Comparison of ENCODE assay signal across 10 cellular contexts in genomic region chr4:42653606-42654560, GRCh38. TPM values are rescaled to one million over a fixed set of nuclear protein-coding genes. Genes with fewer than 3 reads are reported as not detected.
DNase-seq lines count a peak whose midpoint lies in the region; ATAC-seq and TF ChIP-seq lines count a peak whose summit lies in the region.
"Had no signal": no experiment of that assay in that cellular context is flagged by ENCODE, and none has a peak within 500 bp of the region (broad histone marks: within the 10 kb centered on the region; RNA-seq: fewer than 3 reads in every experiment).

No MANE protein-coding gene starts in this region.

- peaks cover 28% of the 10 kb centered on the region for H3K4me1 Mint-ChIP-seq in Caco-2 (ENCODE audit: low read depth, unreplicated experiment)
- H3K4me1 Mint-ChIP-seq in central memory CD8-positive, alpha-beta T cell = peaks cover 77% of the 10 kb centered on the region

- no peak overlapping the region for H3K4me3 Mint-ChIP-seq in Caco-2 (ENCODE audit: unreplicated experiment)
- peak overlapping the region; percentile 97 for H3K4me3 Mint-ChIP-seq in central memory CD8-positive, alpha-beta T cell
- H3K4me3 Mint-ChIP-seq: dendritic cell treated with granulocyte-macrophage colony-stimulating factor and Interleukin-4, amounts not matched to agents 40 ng/mL and 50 ng/mL, for 4 days had no signal

- no peak for TF ChIP-seq CTCF in Caco-2 (IDR thresholded peaks at IDR 0.05; ENCODE audit: insufficient read depth in 1 of 2, low read depth in 1 of 2, low read length in 1 of 2, severe bottlenecking in 1 of 2, unreplicated experiment in 1 of 2)
- no peak for TF ChIP-seq CTCF in parathyroid adenoma (IDR thresholded peaks at IDR 0.05)
- TF ChIP-seq CTCF in mucosa of descending colon (IDR thresholded peaks at IDR 0.05) = no peak

- no peaks in the 10 kb centered on the region for H3K9me3 ChIP-seq in Caco-2
- peaks cover 5% of the 10 kb centered on the region; the same call in 1 of the 2 replicates for H3K9me3 ChIP-seq in MG63
- H3K9me3 ChIP-seq in parathyroid adenoma (ENCODE audit: control insufficient read depth, low read length) = no peaks in the 10 kb centered on the region
- no peaks in the 10 kb centered on the region for H3K9me3 ChIP-seq in mucosa of descending colon

- H3K4me2 ChIP-seq in parathyroid adenoma (ENCODE audit: low read length) = peak overlapping the region; percentile 36

- peak overlapping the region; percentile 27 for H3K27ac Mint-ChIP-seq in Caco-2 (ENCODE audit: unreplicated experiment)
- H3K27ac Mint-ChIP-seq in central memory CD8-positive, alpha-beta T cell (ENCODE audit: low read depth) = peak overlapping the region; percentile 64

- no peak for ATAC-seq in central memory CD8-positive, alpha-beta T cell (replicated peaks; ENCODE audit: extremely low read depth, poor library complexity, severe bottlenecking)
- no peak for ATAC-seq in HG02588 (IDR thresholded peaks at IDR 0.05; ENCODE audit: unreplicated experiment)
- no peak for ATAC-seq in mucosa of descending colon
- no peak for ATAC-seq in GM21723 (IDR thresholded peaks at IDR 0.05; ENCODE audit: unreplicated experiment)

- intact Hi-C loops in Caco-2 (cut with micrococcal nuclease; ENCODE audit: unreplicated experiment) (no loop called here), mucosa of descending colon (cut with DNase I, micrococcal nuclease) (no loop called here)

- H3K4me1 ChIP-seq in Caco-2 (peaks cover 23% of the 10 kb centered on the region; the same call in 1 of the 2 replicates), parathyroid adenoma (no peaks in the 10 kb centered on the region), mucosa of descending colon (ENCODE audit: low read depth) (peaks cover 18% of the 10 kb centered on the region)

- H3K27me3 Mint-ChIP-seq in Caco-2 (ENCODE audit: insufficient read depth, unreplicated experiment) = no peaks in the 10 kb centered on the region
- no peaks in the 10 kb centered on the region for H3K27me3 Mint-ChIP-seq in central memory CD8-positive, alpha-beta T cell
- H3K27me3 Mint-ChIP-seq: dendritic cell treated with granulocyte-macrophage colony-stimulating factor and Interleukin-4, amounts not matched to agents 40 ng/mL and 50 ng/mL, for 4 days had no signal

- no peaks in the 10 kb centered on the region for H3K27me3 ChIP-seq in Caco-2 (replicated peaks; ENCODE audit: control insufficient read depth, insufficient read depth, low read length)
- 0 out of 2 replicates have a peak, but pooled peaks cover 2% of the 10 kb centered on the region for H3K27me3 ChIP-seq in MG63
- no peaks in the 10 kb centered on the region for H3K27me3 ChIP-seq in parathyroid adenoma (ENCODE audit: control insufficient read depth, insufficient read depth, low read length)

- H3K9ac ChIP-seq in parathyroid adenoma = no peak overlapping the region

- peaks cover 24% of the 10 kb centered on the region for H3K9me3 Mint-ChIP-seq in Caco-2 (ENCODE audit: unreplicated experiment)
- peaks cover 9% of the 10 kb centered on the region for H3K9me3 Mint-ChIP-seq in central memory CD8-positive, alpha-beta T cell

- H2AFZ ChIP-seq in parathyroid adenoma = no peak overlapping the region

- peaks cover 4% of the 10 kb centered on the region for H3K36me3 Mint-ChIP-seq in Caco-2 (ENCODE audit: insufficient read depth, unreplicated experiment)
- peaks cover 18% of the 10 kb centered on the region for H3K36me3 Mint-ChIP-seq in central memory CD8-positive, alpha-beta T cell (ENCODE audit: insufficient read depth)

- H3K36me3 ChIP-seq in Caco-2 (ENCODE audit: control insufficient read depth, insufficient read depth, low read length) (no peaks in the 10 kb centered on the region), MG63 (no peaks in the 10 kb centered on the region), parathyroid adenoma (ENCODE audit: control insufficient read depth, insufficient read depth, low read length) (no peaks in the 10 kb centered on the region), mucosa of descending colon (ENCODE audit: low read depth) (no peaks in the 10 kb centered on the region)

- BruUV-seq in Caco-2 (replicated peaks; lab: Mats Ljungman, UMichigan) = no TSS peak

- H3K27ac ChIP-seq in parathyroid adenoma = no peak overlapping the region

- H3K4me3 ChIP-seq in Caco-2 (ENCODE audit: low read depth, low read length) (no peak overlapping the region), MG63 (no peak overlapping the region), parathyroid adenoma (ENCODE audit: low read depth, low read length) (peak overlapping the region; percentile 88), mucosa of descending colon (no peak overlapping the region)

- no peak for DNase-seq in Caco-2
- peak; percentile 35 for DNase-seq in MG63
- DNase-seq in central memory CD8-positive, alpha-beta T cell (ENCODE audit: low spot score in 2 of 2) = no peak
- no peak for DNase-seq in stimulated activated CD4-positive, alpha-beta T cell treated with anti-CD3 and anti-CD28 coated beads, Interleukin-4, amount 100 ng/mL, for 24 hours
- DNase-seq in mucosa of descending colon = no peak
- DNase-seq: stimulated activated CD8-positive, alpha-beta memory T cell treated with anti-CD3 and anti-CD28 coated beads, Interleukin-4, amount 100 ng/mL, for 48 hours had no signal

- CTCF ChIA-PET in Caco-2 (lab: Charles Lee) = no interaction called here

- peaks cover 4% of the 10 kb centered on the region for H3K79me2 ChIP-seq in parathyroid adenoma

- POLR2A ChIA-PET in Caco-2 (lab: Charles Lee) = no interaction called here

RNA-seq across cellular contexts. Expression of gene ATP8A1, which starts 3.0 kb away (rescaled TPM):
- total RNA-seq in Caco-2 (2022) (9.3 and 11.6 TPM in 2 replicates), mucosa of descending colon (10 to 100 TPM; 40.3 to 92.0 (median 41.1) TPM)
- 0.10 TPM in 1 of 2 replicates, not detected in the other for total RNA-seq in MG63 (2014; rRNA removed; shearing (Covaris generic); ENCODE audit: low replicate concordance)
